26 cellular contexts compared by ENCODE assay signal in the genomic region with DNA sequence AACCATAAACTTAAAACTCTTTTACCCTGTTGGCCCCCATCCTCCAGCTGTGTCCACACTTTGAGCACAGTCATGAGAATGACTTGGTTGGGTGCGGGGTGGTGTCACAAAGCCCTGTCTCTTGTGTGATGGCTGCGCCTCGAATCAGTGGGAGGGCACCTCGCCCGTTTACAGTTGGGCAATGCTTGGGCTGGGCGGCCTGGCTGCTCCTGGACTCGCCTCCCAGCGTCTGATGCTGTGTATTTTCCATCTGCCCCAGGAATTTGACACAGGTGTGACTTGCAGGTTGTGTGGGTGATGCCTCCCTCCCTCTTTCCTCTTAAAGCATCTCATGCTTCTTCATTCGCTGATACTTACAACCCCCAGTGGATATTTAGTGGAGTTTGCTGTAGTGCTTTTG. TPM values are rescaled to one million over a fixed set of nuclear protein-coding genes. Genes with fewer than 3 reads are reported as not detected.
A peak's percentile ranks its signal among the peaks of the same experiment; 100 is the strongest.
DNase-seq lines count a peak whose midpoint lies in the region; FAIRE-seq and TF ChIP-seq lines count a peak whose summit lies in the region.
"Had no signal": no experiment of that assay in that cellular context is flagged by ENCODE, and none has a peak within 500 bp of the region (broad histone marks: within the 10 kb centered on the region; RNA-seq: fewer than 3 reads in every experiment).

No MANE protein-coding gene starts in this region.

- no peak overlapping the region for H3K27ac ChIP-seq in small intestine (ENCODE audit: low read depth in 1 of 2, low read length in 1 of 2)
- H3K27ac ChIP-seq: BLaER1 treated with 17β-estradiol and CSF1 and Interleukin-3, amounts not matched to agents 10 nM and 100 nM; WERI-Rb-1 had no signal

- no peak for TF ChIP-seq CTCF in GM10248 (IDR thresholded peaks at IDR 0.05; ENCODE audit: control extremely low read depth, extremely low read depth, low read depth, missing control alignments)

- no peaks in the 10 kb centered on the region for H3K9me3 ChIP-seq in small intestine (ENCODE audit: control insufficient read depth, low read depth)

- H3K4me3 ChIP-seq in small intestine (ENCODE audit: low read depth in 1 of 2, low read length in 2 of 2): no peak overlapping the region
- H3K4me3 ChIP-seq: BLaER1 treated with 17β-estradiol and CSF1 and Interleukin-3, amounts not matched to agents 10 nM and 100 nM had no signal

- WGBS in small intestine, 3 donors: 55 to 79% (median 64%) methylated on average over 9 of the region's 9 CpGs

- DNase-seq in D341Med (ENCODE audit: low spot score) (peak; percentile 21), NCI-H510A treated with DMSO at 0.1 percent for 48 hours (lab: John Stamatoyannopoulos, UW) (peak; percentile 71), islet precursor cell (peak; percentile 12), small intestine (peak; percentile 23), NOMO-1 (lab: John Stamatoyannopoulos, UW; ENCODE audit: unreplicated experiment in 2 of 2) (no peak), GM10248 (ENCODE audit: extremely low spot score) (no peak), NCI-H146 (lab: John Stamatoyannopoulos, UW) (no peak)
- DNase-seq: activated CD4-positive, alpha-beta T cell treated with anti-CD3 and anti-CD28 coated beads for 48 hours; activated CD8-positive, alpha-beta memory T cell treated with anti-CD3 and anti-CD28 coated beads for 24 hours; activated effector memory CD4-positive, alpha-beta T cell treated with anti-CD3 and anti-CD28 coated beads, Interleukin-2, amount 50 U/mL, for 16 hours; activated naive CD8-positive, alpha-beta T cell treated with anti-CD3 and anti-CD28 coated beads, Interleukin-2, amount 10 ng/mL, durations not matched to agents 7 days and 5 days; activated T-cell treated with anti-CD3 and anti-CD28 coated beads, Interleukin-2, amount 50 U/mL, for 1 hour; COR-L47; DMS79 treated with DMSO at 0.1 percent for 48 hours; GF-D8; KG1; kidney; MM.1S; NCI-H1417 treated with DMSO at 0.1 percent for 48 hours; NCI-H2081 treated with DMSO at 0.1 percent for 48 hours; NCI-H82; WERI-Rb-1 had no signal

- no peak for FAIRE-seq in small intestine (lab: Jason Lieb, UNC)
- FAIRE-seq: GM19239, H54, kidney had no signal

- CTCF ChIA-PET in GM10248 (lab: Yijun Ruan, JAX): no interaction called here

- H3K27me3 ChIP-seq in small intestine (ENCODE audit: control insufficient read depth in 2 of 2, insufficient read depth in 2 of 2, low read length in 2 of 2): no peaks in the 10 kb centered on the region
- H3K27me3 ChIP-seq: BLaER1 treated with 17β-estradiol and CSF1 and Interleukin-3, amounts not matched to agents 10 nM and 100 nM had no signal

- H3K36me3 ChIP-seq in small intestine (ENCODE audit: control insufficient read depth in 2 of 2, insufficient read depth in 2 of 2, low read length in 2 of 2): no peaks in the 10 kb centered on the region

- POLR2A ChIA-PET in GM10248 (lab: Yijun Ruan, JAX): no interaction called here

- no peaks in the 10 kb centered on the region for H3K4me1 ChIP-seq in small intestine (ENCODE audit: control insufficient read depth in 2 of 2, insufficient read depth in 1 of 2, low read depth in 1 of 2, low read length in 1 of 2)

RNA-seq across cellular contexts. Expression of a gene that starts 33.7 kb away (rescaled TPM):
- 10 to 100 TPM in 1 of 3 donors, 1 to 10 TPM in 2; 1.8 to 10.9 (median 3.0) TPM for polyA plus RNA-seq in small intestine

RNA-seq across cellular contexts. Expression of a gene that starts 39.1 kb away (rescaled TPM):
- not detected for polyA plus RNA-seq in small intestine
- polyA plus RNA-seq: AG04450 had no signal

Comparison
In these comparisons a context has a peak if more than half of its experiments do, and no peak if none do; other contexts are left out.
1. DNase-seq: peak in D341Med (single experiment), NCI-H510A treated with DMSO at 0.1 percent for 48 hours (single experiment), islet precursor cell (single experiment) and small intestine (single experiment); none in NOMO-1 (0 of 2), GM10248 (single experiment) and NCI-H146 (single experiment).